In genomic region chr13:49444517-49445395, GRCh38 we compare ENCODE assay signal across 1 cellular context.
TF ChIP-seq lines count a peak whose summit lies in the region.

No MANE protein-coding gene starts in this region.

TF ChIP-seq in GM12878, 131 proteins besides CTCF, POLR2A, EP300 and RAD21 (continued from another document):
- TF ChIP-seq PRDM15 (CRISPR knock-in tag; IDR thresholded peaks at IDR 0.05), result no peak
- TF ChIP-seq NFXL1 (IDR thresholded peaks at IDR 0.05; ENCODE audit: borderline replicate concordance), result no peak
- no peak for TF ChIP-seq ZNF274 (IDR thresholded peaks at IDR 0.05; ENCODE audit: insufficient read depth, insufficient read length)
- no peak for TF ChIP-seq JUNB (IDR thresholded peaks at IDR 0.05)
- TF ChIP-seq SIN3A (IDR thresholded peaks at IDR 0.05; ENCODE audit: low read depth, low read length), result no peak; the same call in 1 of the 2 replicates
- TF ChIP-seq STAT1 (conservative IDR thresholded peaks at IDR 0.05), result no peak
- no peak for TF ChIP-seq TCF12 (IDR thresholded peaks at IDR 0.05; ENCODE audit: low read depth, low read length)
- TF ChIP-seq REST (IDR thresholded peaks at IDR 0.05; ENCODE audit: low read depth, low read length), result no peak
- TF ChIP-seq ZNF622 (IDR thresholded peaks at IDR 0.05), result no peak
- peak; percentile 49; the same call in 1 of the 2 replicates for TF ChIP-seq USF2 (IDR thresholded peaks at IDR 0.05; ENCODE audit: borderline replicate concordance, low read depth, low read length)
